8 cellular contexts compared by ENCODE assay signal in genomic region chr5:76867827-76868693, GRCh38. TPM values are rescaled to one million over a fixed set of nuclear protein-coding genes. Genes with fewer than 3 reads are reported as not detected.
DNase-seq lines count a peak whose midpoint lies in the region; ATAC-seq and TF ChIP-seq lines count a peak whose summit lies in the region.

No MANE protein-coding gene starts in this region.

- no peak overlapping the region for H3K4me3 ChIP-seq in adipocyte (ENCODE audit: low read length)

- no peak overlapping the region for H3K9ac ChIP-seq in adipocyte (ENCODE audit: low read length)

- H3K36me3 ChIP-seq in adipocyte (ENCODE audit: control insufficient read depth, insufficient read depth, low read length, severe bottlenecking) = no peaks in the 10 kb centered on the region

- intact Hi-C loops in left ventricle myocardium superior (cut with micrococcal nuclease) = loop anchor here (2.0 kb wide), 1 partner anchor 149 kb away; no protein-coding TSS in a partner anchor
- intact Hi-C loops in sciatic nerve (cut with DNase I) = no loop called here

- no peaks in the 10 kb centered on the region for H3K27me3 ChIP-seq in adipocyte (replicated peaks; ENCODE audit: control insufficient read depth, insufficient read depth, low read length)

- ATAC-seq in left ventricle myocardium superior (peak; percentile 95), sciatic nerve (peak; percentile 38), HG03442 (IDR thresholded peaks at IDR 0.05; ENCODE audit: unreplicated experiment) (no peak)

- no peaks in the 10 kb centered on the region for H3K9me3 ChIP-seq in adipocyte (ENCODE audit: control insufficient read depth, low read length)

- no peaks in the 10 kb centered on the region for H3K4me1 ChIP-seq in adipocyte (ENCODE audit: control insufficient read depth, insufficient read depth, low read length)

- DNase-seq in AG08396 (ENCODE audit: low spot score) = peak; percentile 70
- peak; percentile 67 for DNase-seq in GM20000 (ENCODE audit: low spot score)
- DNase-seq in NCI-H1417 treated with DMSO at 0.1 percent for 48 hours (lab: John Stamatoyannopoulos, UW) = peak; percentile 31
- peak; percentile 65 for DNase-seq in SW480 (ENCODE audit: low spot score)
- DNase-seq in adipocyte (ENCODE audit: low read depth) = peak; percentile 83
- peak; percentile 63 for DNase-seq in left ventricle myocardium superior
- DNase-seq in sciatic nerve (ENCODE audit: low spot score) = peak; percentile 66

- TF ChIP-seq CTCF in GM20000 (IDR thresholded peaks at IDR 0.05; ENCODE audit: extremely low read depth, missing control alignments) = peak; percentile 78

RNA-seq across cellular contexts. Expression of gene S100Z, which starts 18.2 kb away (rescaled TPM):
- total RNA-seq in left ventricle myocardium superior (0.20 TPM), sciatic nerve (0.36 TPM)

RNA-seq across cellular contexts. Expression of gene F2RL1, which starts 49.2 kb away (rescaled TPM):
- total RNA-seq in left ventricle myocardium superior (1.1 TPM), sciatic nerve (0.76 TPM)

Comparison
In these comparisons a context has a peak if more than half of its experiments do, and no peak if none do; other contexts are left out.
1. DNase-seq: peak in every context shown above with its lines; median percentile 83 in adipocyte; 70 in AG08396; 67 in GM20000; 66 in sciatic nerve; 65 in SW480; 63 in left ventricle myocardium superior; 31 in NCI-H1417 treated with DMSO at 0.1 percent for 48 hours.